Comparison of ENCODE assay signal across 1 cellular context in genomic region chr4:3735196-3735595, GRCh38.
TF ChIP-seq lines count a peak whose summit lies in the region.

No MANE protein-coding gene starts in this region.

TF ChIP-seq in H1, 55 proteins besides CTCF, POLR2A, EP300 and RAD21:
- no peak for TF ChIP-seq USF2 (IDR thresholded peaks at IDR 0.05; ENCODE audit: low read length)
- TF ChIP-seq CHD2 (IDR thresholded peaks at IDR 0.05; ENCODE audit: low read length) = no peak
- no peak for TF ChIP-seq CEBPB (IDR thresholded peaks at IDR 0.05; ENCODE audit: low read depth, low read length)
- no peak for TF ChIP-seq EGR1 (IDR thresholded peaks at IDR 0.05; ENCODE audit: borderline replicate concordance, low read depth, low read length)
- TF ChIP-seq SUZ12 (IDR thresholded peaks at IDR 0.05; ENCODE audit: low read length) = no peak
- TF ChIP-seq SIRT6 (IDR thresholded peaks at IDR 0.05; ENCODE audit: low read length) = no peak
- no peak for TF ChIP-seq TEAD4 (IDR thresholded peaks at IDR 0.05; ENCODE audit: low read depth, low read length)
- TF ChIP-seq POLR2AphosphoS5 (IDR thresholded peaks at IDR 0.05; ENCODE audit: low read depth, low read length) = no peak
- TF ChIP-seq TAF7 (optimal IDR thresholded peaks at IDR 0.05; ENCODE audit: borderline replicate concordance, low read depth, low read length) = no peak
- TF ChIP-seq RFX5 (IDR thresholded peaks at IDR 0.05; ENCODE audit: borderline replicate concordance, low read depth, low read length) = no peak
- no peak for TF ChIP-seq YY1 (IDR thresholded peaks at IDR 0.05; ENCODE audit: low read depth, low read length)
TF ChIP-seq in H1: peak in this region for 0.
